ENCODE assay signal across 1 cellular context in genomic region chrX:18793601-18794089, GRCh38.
TF ChIP-seq lines count a peak whose summit lies in the region.

No MANE protein-coding gene starts in this region.

TF ChIP-seq in HEK293, 187 proteins besides CTCF, POLR2A, EP300 and RAD21 (continued from another document):
- TF ChIP-seq ZNF148 (tag by site-specific recombination; IDR thresholded peaks at IDR 0.05; ENCODE audit: borderline replicate concordance): no peak
- TF ChIP-seq ZNF132 (tag by site-specific recombination; IDR thresholded peaks at IDR 0.05; ENCODE audit: borderline replicate concordance): no peak
- TF ChIP-seq AEBP2 (tag by site-specific recombination; IDR thresholded peaks at IDR 0.05; ENCODE audit: borderline replicate concordance): no peak
- peak; percentile 66 for TF ChIP-seq PRDM6 (tag by site-specific recombination; IDR thresholded peaks at IDR 0.05)
- TF ChIP-seq HOXD13 (CRISPR knock-in tag; IDR thresholded peaks at IDR 0.05; ENCODE audit: borderline replicate concordance): no peak
- TF ChIP-seq PATZ1 (tag by site-specific recombination; IDR thresholded peaks at IDR 0.05): 0 out of 2 replicates have a peak, but pooled peaks have one; percentile 17
- peak; percentile 77 for TF ChIP-seq ZNF398 (tag by site-specific recombination; IDR thresholded peaks at IDR 0.05)
- no peak for TF ChIP-seq ZNF157 (tag by site-specific recombination; IDR thresholded peaks at IDR 0.05)
- no peak for TF ChIP-seq KLF16 (tag by site-specific recombination; IDR thresholded peaks at IDR 0.05)
- TF ChIP-seq ZBTB7A (tag by site-specific recombination; IDR thresholded peaks at IDR 0.05; ENCODE audit: low read depth): no peak
- no peak for TF ChIP-seq ELK4 (IDR thresholded peaks at IDR 0.05; ENCODE audit: borderline replicate concordance, low read depth, low read length)
